ENCODE assay signal across 39 cellular contexts in genomic region chr9:106581973-106582372, GRCh38.
"Had no signal": no experiment of that assay in that cellular context is flagged by ENCODE, and none has a peak within 500 bp of the region (broad histone marks: within the 10 kb centered on the region; RNA-seq: fewer than 3 reads in every experiment).

No MANE protein-coding gene starts in this region.

- H3K4me3 ChIP-seq: adrenal gland, body of pancreas, breast epithelium had no signal

- FAIRE-seq: astrocyte, TTC549 had no signal

- DNase-seq: activated CD4-positive, alpha-beta memory T cell treated with anti-CD3 and anti-CD28 coated beads for 36 hours; activated CD4-positive, alpha-beta T cell treated with anti-CD3 and anti-CD28 coated beads for 1 hour; activated CD4-positive, alpha-beta T cell treated with anti-CD3 and anti-CD28 coated beads for 36 hours; activated CD4-positive, alpha-beta T cell treated with anti-CD3 and anti-CD28 coated beads for 48 hours; activated CD4-positive, alpha-beta T cell treated with anti-CD3 and anti-CD28 coated beads, Interleukin-2, amount 50 U/mL, for 1 hour; activated CD4-positive, alpha-beta T cell treated with anti-CD3 and anti-CD28 coated beads, Interleukin-2, amount 50 U/mL, for 4 hours; activated CD4-positive, CD25-positive, alpha-beta regulatory T cell; activated CD8-positive, alpha-beta memory T cell treated with anti-CD3 and anti-CD28 coated beads, Interleukin-2, amount 50 U/mL, for 4 hours; activated CD8-positive, alpha-beta T cell treated with anti-CD3 and anti-CD28 coated beads for 36 hours; activated effector memory CD4-positive, alpha-beta T cell treated with anti-CD3 and anti-CD28 coated beads, Interleukin-2, amount 50 U/mL, for 16 hours; activated gamma-delta T cell treated with Interleukin-2 at 50 U/mL for 16 hours; activated naive CD4-positive, alpha-beta T cell; activated naive CD4-positive, alpha-beta T cell treated with anti-CD3 and anti-CD28 coated beads for 36 hours; activated naive CD4-positive, alpha-beta T cell treated with anti-CD3 and anti-CD28 coated beads, Interleukin-2, amount 50 U/mL, for 16 hours; activated naive CD8-positive, alpha-beta T cell treated with anti-CD3 and anti-CD28 coated beads for 36 hours; activated T-cell treated with anti-CD3 and anti-CD28 coated beads for 4 hours; activated T-cell treated with anti-CD3 and anti-CD28 coated beads, Interleukin-2, amount 50 U/mL, for 1 hour; activated T-cell treated with anti-CD3 and anti-CD28 coated beads, Interleukin-2, amount 50 U/mL, for 4 hours; activated T-cell treated with anti-CD3 and anti-CD28 coated beads, Interleukin-2, amount 50 U/mL, for 72 hours; adrenal gland; amniotic stem cell; aorta; body of pancreas; brain microvascular endothelial cell; central memory CD4-positive, alpha-beta T cell; T-helper 1 cell; T-helper 2 cell; T-helper 9 cell; WERI-Rb-1 had no signal

- H3K4me1 Mint-ChIP-seq: activated CD4-positive, alpha-beta T cell treated with anti-CD3 and anti-CD28 coated beads for 36 hours; activated naive CD8-positive, alpha-beta T cell treated with anti-CD3 and anti-CD28 coated beads for 36 hours; activated T-helper 17 cell treated with anti-CD3 and anti-CD28 coated beads, Interleukin-2, amount 50 U/mL, for 72 hours had no signal

- H3K27ac ChIP-seq: adrenal gland, body of pancreas, brain microvascular endothelial cell, breast epithelium, WERI-Rb-1 had no signal

- H3K4me3 Mint-ChIP-seq: activated CD4-positive, alpha-beta memory T cell treated with anti-CD3 and anti-CD28 coated beads for 36 hours; activated CD4-positive, alpha-beta T cell treated with anti-CD3 and anti-CD28 coated beads for 36 hours; activated CD8-positive, alpha-beta T cell treated with anti-CD3 and anti-CD28 coated beads for 36 hours; activated naive CD4-positive, alpha-beta T cell treated with anti-CD3 and anti-CD28 coated beads for 36 hours; activated naive CD8-positive, alpha-beta T cell treated with anti-CD3 and anti-CD28 coated beads for 36 hours; activated T-cell treated with anti-CD3 and anti-CD28 coated beads, Interleukin-2, amount 50 U/mL, for 4 hours; activated T-cell treated with anti-CD3 and anti-CD28 coated beads, Interleukin-2, amount 50 U/mL, for 72 hours; activated T-helper 1 cell treated with anti-CD3 and anti-CD28 coated beads, Interleukin-12 subunit alpha, Interleukin-12 subunit beta, Interleukin-2, Interleukin-4 antibody, amounts not matched to agents 30 ng/mL and 10 ng/mL and 1 ng/mL, durations not matched to agents 14 hours and 24 hours and 36 hours; activated T-helper 17 cell treated with anti-CD3 and anti-CD28 coated beads, Interleukin-2, amount 50 U/mL, for 72 hours; T-helper 1 cell treated with Interleukin-12 subunit alpha and Interleukin-12 subunit beta and Interleukin-4 antibody, amounts not matched to agents 30 μg/mL and 1 μg/mL, for 36 hours; T-helper 2 cell treated with Interferon-gamma antibody and Interleukin-4, amounts not matched to agents 5 μg/mL and 100 μg/mL, for 36 hours; WTC11 had no signal

- H3K27me3 ChIP-seq: adrenal gland, body of pancreas, brain microvascular endothelial cell, breast epithelium had no signal

- H3K36me3 Mint-ChIP-seq: activated CD4-positive, alpha-beta memory T cell treated with anti-CD3 and anti-CD28 coated beads for 36 hours; activated naive CD8-positive, alpha-beta T cell treated with anti-CD3 and anti-CD28 coated beads for 36 hours; WTC11 had no signal

- H3K27ac Mint-ChIP-seq: activated CD4-positive, alpha-beta memory T cell treated with anti-CD3 and anti-CD28 coated beads for 36 hours; activated CD4-positive, alpha-beta T cell treated with anti-CD3 and anti-CD28 coated beads for 36 hours; activated CD8-positive, alpha-beta T cell treated with anti-CD3 and anti-CD28 coated beads for 36 hours; activated naive CD4-positive, alpha-beta T cell treated with anti-CD3 and anti-CD28 coated beads for 36 hours; activated naive CD4-positive, alpha-beta T cell treated with anti-CD3 and anti-CD28 coated beads, Interleukin-2, amount 50 U/mL, for 72 hours; activated naive CD8-positive, alpha-beta T cell treated with anti-CD3 and anti-CD28 coated beads for 36 hours; activated T-cell treated with anti-CD3 and anti-CD28 coated beads, Interleukin-2, amount 50 U/mL, for 72 hours; activated T-helper 1 cell treated with anti-CD3 and anti-CD28 coated beads, Interleukin-12 subunit alpha, Interleukin-12 subunit beta, Interleukin-2, Interleukin-4 antibody, amounts not matched to agents 30 ng/mL and 10 ng/mL and 1 ng/mL, durations not matched to agents 14 hours and 24 hours and 36 hours; activated T-helper 17 cell treated with anti-CD3 and anti-CD28 coated beads, Interleukin-2, amount 50 U/mL, for 72 hours; T-helper 1 cell treated with Interleukin-12 subunit alpha and Interleukin-12 subunit beta and Interleukin-4 antibody, amounts not matched to agents 30 μg/mL and 1 μg/mL, for 36 hours; T-helper 2 cell treated with Interferon-gamma antibody and Interleukin-4, amounts not matched to agents 5 μg/mL and 100 μg/mL, for 36 hours; WTC11 had no signal

- H3K27me3 Mint-ChIP-seq: activated CD4-positive, alpha-beta memory T cell treated with anti-CD3 and anti-CD28 coated beads for 36 hours; activated CD4-positive, alpha-beta T cell treated with anti-CD3 and anti-CD28 coated beads for 36 hours; activated CD8-positive, alpha-beta T cell treated with anti-CD3 and anti-CD28 coated beads for 36 hours; activated naive CD8-positive, alpha-beta T cell treated with anti-CD3 and anti-CD28 coated beads for 36 hours; activated T-helper 17 cell treated with anti-CD3 and anti-CD28 coated beads, Interleukin-2, amount 50 U/mL, for 72 hours had no signal

- H3K4me1 ChIP-seq: adrenal gland, body of pancreas, breast epithelium had no signal

- H3K9me3 ChIP-seq: adrenal gland, body of pancreas had no signal

- H3K36me3 ChIP-seq: adrenal gland, brain microvascular endothelial cell, breast epithelium, WERI-Rb-1 had no signal

- ATAC-seq: activated CD4-positive, alpha-beta T cell treated with anti-CD3 and anti-CD28 coated beads for 36 hours; activated CD4-positive, CD25-positive, alpha-beta regulatory T cell treated with anti-CD3 and anti-CD28 coated beads, Interleukin-2, amount 50 U/mL, for 24 hours; activated CD8-positive, alpha-beta T cell treated with anti-CD3 and anti-CD28 coated beads for 36 hours; activated naive CD4-positive, alpha-beta T cell treated with anti-CD3 and anti-CD28 coated beads, Interleukin-2, amount 50 U/mL, for 72 hours; activated T-cell treated with anti-CD3 and anti-CD28 coated beads, Interleukin-2, amount 50 U/mL, for 4 hours; activated T-cell treated with anti-CD3 and anti-CD28 coated beads, Interleukin-2, amount 50 U/mL, for 72 hours; activated T-helper 17 cell treated with anti-CD3 and anti-CD28 coated beads, Interleukin-2, amount 50 U/mL, for 72 hours; body of pancreas; WTC11 had no signal
